1 cellular context compared by ENCODE assay signal in genomic region chr20:46709459-46710148, GRCh38.
TF ChIP-seq lines count a peak whose summit lies in the region.

TSS of gene SLC2A10 (plus strand) at chr20:46709649. CDS start at chr20:46709737, 88 bp downstream.

TF ChIP-seq in HepG2, 621 proteins besides CTCF, POLR2A, EP300 and RAD21 (continued from another document and continues in another):
- TF ChIP-seq KDM2A (CRISPR knock-in tag; IDR thresholded peaks at IDR 0.05; ENCODE audit: borderline replicate concordance, low read depth), result peak; percentile 86; the same call in 1 of the 2 replicates
- peak; percentile 74 for TF ChIP-seq THRA (CRISPR knock-in tag; IDR thresholded peaks at IDR 0.05; ENCODE audit: borderline replicate concordance)
- TF ChIP-seq IKZF1 (IDR thresholded peaks at IDR 0.05), result no peak
- peak; percentile 50; the same call in 1 of the 2 replicates for TF ChIP-seq PRDM10 (CRISPR knock-in tag; IDR thresholded peaks at IDR 0.05; ENCODE audit: low read depth)
- TF ChIP-seq ZNF251 (CRISPR knock-in tag; IDR thresholded peaks at IDR 0.05), result no peak; the same call in 1 of the 2 replicates
- peak; percentile 50 for TF ChIP-seq ISL2 (CRISPR knock-in tag; IDR thresholded peaks at IDR 0.05)
- TF ChIP-seq STAG1 (CRISPR knock-in tag; IDR thresholded peaks at IDR 0.05), result 0 out of 2 replicates have a peak, but pooled peaks have one; percentile 19
- TF ChIP-seq ZBTB25 (CRISPR knock-in tag; IDR thresholded peaks at IDR 0.05), result no peak
- 0 out of 2 replicates have a peak, but pooled peaks have one; percentile 68 for TF ChIP-seq ZBTB42 (CRISPR knock-in tag; IDR thresholded peaks at IDR 0.05)
- peak; percentile 69 for TF ChIP-seq TAF15 (IDR thresholded peaks at IDR 0.05; ENCODE audit: low read depth, low read length, poor library complexity, severe bottlenecking)
- no peak for TF ChIP-seq MBNL3 (CRISPR knock-in tag; conservative IDR thresholded peaks at IDR 0.05)
- no peak for TF ChIP-seq ARID2 (CRISPR knock-in tag; IDR thresholded peaks at IDR 0.05; ENCODE audit: borderline replicate concordance)
- peak; percentile 49; the same call in 1 of the 2 replicates for TF ChIP-seq SP4 (CRISPR knock-in tag; IDR thresholded peaks at IDR 0.05)
- TF ChIP-seq TAF1 (CRISPR knock-in tag; IDR thresholded peaks at IDR 0.05), result peak; percentile 66
- peak; percentile 88 for TF ChIP-seq POLR2G (IDR thresholded peaks at IDR 0.05; ENCODE audit: low read depth, low read length)
- no peak for TF ChIP-seq E2F2 (CRISPR knock-in tag; IDR thresholded peaks at IDR 0.05; ENCODE audit: borderline replicate concordance)
- peak; percentile 61; the same call in 1 of the 2 replicates for TF ChIP-seq PRDM15 (CRISPR knock-in tag; IDR thresholded peaks at IDR 0.05)
- TF ChIP-seq NFRKB (IDR thresholded peaks at IDR 0.05), result no peak
- TF ChIP-seq RBFOX2 (IDR thresholded peaks at IDR 0.05; ENCODE audit: low read depth, low read length), result peak; percentile 93
- TF ChIP-seq ZMYM2 (CRISPR knock-in tag; IDR thresholded peaks at IDR 0.05), result no peak
- no peak for TF ChIP-seq SNRNP70 (IDR thresholded peaks at IDR 0.05; ENCODE audit: low read depth, low read length)
- TF ChIP-seq LRRFIP1 (CRISPR knock-in tag; conservative IDR thresholded peaks at IDR 0.05), result 0 out of 2 replicates have a peak, but pooled peaks have one; percentile 19
- peak; percentile 43; the same call in 1 of the 2 replicates for TF ChIP-seq ZNF230 (CRISPR knock-in tag; IDR thresholded peaks at IDR 0.05)
- TF ChIP-seq KLF13 (CRISPR knock-in tag; IDR thresholded peaks at IDR 0.05), result no peak; the same call in 1 of the 2 replicates
- no peak for TF ChIP-seq ZNF569 (CRISPR knock-in tag; IDR thresholded peaks at IDR 0.05; ENCODE audit: borderline replicate concordance)
- TF ChIP-seq REXO4 (CRISPR knock-in tag; IDR thresholded peaks at IDR 0.05; ENCODE audit: borderline replicate concordance), result peak; percentile 83; the same call in 1 of the 2 replicates
- no peak for TF ChIP-seq TFAP4 (IDR thresholded peaks at IDR 0.05; ENCODE audit: borderline replicate concordance, low read depth)
- TF ChIP-seq ZBTB10 (CRISPR knock-in tag; IDR thresholded peaks at IDR 0.05; ENCODE audit: borderline replicate concordance), result peak; percentile 95
- TF ChIP-seq CENPT (CRISPR knock-in tag; IDR thresholded peaks at IDR 0.05; ENCODE audit: low read depth), result peak; percentile 87; the same call in 1 of the 2 replicates
- no peak for TF ChIP-seq MBD4 (IDR thresholded peaks at IDR 0.05; ENCODE audit: borderline replicate concordance, low read length)
- peak; percentile 83; the same call in 1 of the 2 replicates for TF ChIP-seq ZNF160 (CRISPR knock-in tag; IDR thresholded peaks at IDR 0.05)
- TF ChIP-seq SRSF1 (optimal IDR thresholded peaks at IDR 0.05; ENCODE audit: low read depth, low read length), result peak; percentile 63
- TF ChIP-seq TBP (CRISPR knock-in tag; IDR thresholded peaks at IDR 0.05), result no peak
- TF ChIP-seq ZNF501 (CRISPR knock-in tag; IDR thresholded peaks at IDR 0.05), result peak; percentile 93
- TF ChIP-seq USF2 (IDR thresholded peaks at IDR 0.05; ENCODE audit: low read depth, low read length), result no peak
- no peak for TF ChIP-seq USF2 (CRISPR knock-in tag; IDR thresholded peaks at IDR 0.05; ENCODE audit: borderline replicate concordance)
- peak; percentile 66; the same call in 1 of the 2 replicates for TF ChIP-seq ELF1 (CRISPR knock-in tag; IDR thresholded peaks at IDR 0.05)
- peak; percentile 36; the same call in 1 of the 2 replicates for TF ChIP-seq ZFP90 (CRISPR knock-in tag; IDR thresholded peaks at IDR 0.05; ENCODE audit: borderline replicate concordance)
- no peak for TF ChIP-seq PLRG1 (conservative IDR thresholded peaks at IDR 0.05)
- peak; percentile 50; the same call in 1 of the 2 replicates for TF ChIP-seq ZNF414 (CRISPR knock-in tag; IDR thresholded peaks at IDR 0.05)
